Comparison of ENCODE assay signal across 21 cellular contexts in genomic region chrX:10245219-10245618, GRCh38.
"Had no signal": no experiment of that assay in that cellular context is flagged by ENCODE, and none has a peak within 500 bp of the region (broad histone marks: within the 10 kb centered on the region; RNA-seq: fewer than 3 reads in every experiment).

No MANE protein-coding gene starts in this region.

- H3K9me3 ChIP-seq: Peyer's patch, SJSA1 had no signal

- H3K27ac ChIP-seq: Peyer's patch, RWPE1, SJSA1 had no signal

- H3K27me3 ChIP-seq: Peyer's patch, SJSA1 had no signal

- H3K4me3 ChIP-seq: Peyer's patch, SJSA1 had no signal

- H3K4me1 ChIP-seq: Peyer's patch had no signal

- H3K36me3 ChIP-seq: Peyer's patch, SJSA1 had no signal

- DNase-seq: activated CD4-positive, alpha-beta T cell treated with anti-CD3 and anti-CD28 coated beads for 4 hours; activated CD8-positive, alpha-beta memory T cell treated with anti-CD3 and anti-CD28 coated beads, Interleukin-2, amount 50 U/mL, for 4 hours; activated CD8-positive, alpha-beta T cell treated with anti-CD3 and anti-CD28 coated beads for 36 hours; activated gamma-delta T cell treated with Interleukin-2 at 50 U/mL for 16 hours; activated naive CD4-positive, alpha-beta T cell treated with anti-CD3 and anti-CD28 coated beads, Interleukin-2, amount 10 ng/mL, durations not matched to agents 7 days and 5 days; activated naive CD8-positive, alpha-beta T cell treated with anti-CD3 and anti-CD28 coated beads for 36 hours; activated T-cell treated with anti-CD3 and anti-CD28 coated beads, Interleukin-2, amount 50 U/mL, for 72 hours; cerebellar nuclear complex; Kasumi-1; NCI-H1048; NCI-H146; NCI-H187 treated with DMSO at 0.1 percent for 48 hours; NCI-H2171; NCI-H2227 treated with DMSO at 0.1 percent for 48 hours; NCI-H526 treated with DMSO at 0.1 percent for 48 hours; NK-92 treated with Interleukin-12 subunit alpha and Interleukin-12 subunit beta, amount 100 ng/mL, for 24 hours; Peyer's patch; Right ventricle myocardium superior had no signal

- ATAC-seq: activated CD4-positive, CD25-positive, alpha-beta regulatory T cell treated with anti-CD3 and anti-CD28 coated beads, Interleukin-2, amount 50 U/mL, for 24 hours; activated CD8-positive, alpha-beta T cell treated with anti-CD3 and anti-CD28 coated beads for 36 hours had no signal
